Comparison of ENCODE assay signal across 1 cellular context in the genomic region with DNA sequence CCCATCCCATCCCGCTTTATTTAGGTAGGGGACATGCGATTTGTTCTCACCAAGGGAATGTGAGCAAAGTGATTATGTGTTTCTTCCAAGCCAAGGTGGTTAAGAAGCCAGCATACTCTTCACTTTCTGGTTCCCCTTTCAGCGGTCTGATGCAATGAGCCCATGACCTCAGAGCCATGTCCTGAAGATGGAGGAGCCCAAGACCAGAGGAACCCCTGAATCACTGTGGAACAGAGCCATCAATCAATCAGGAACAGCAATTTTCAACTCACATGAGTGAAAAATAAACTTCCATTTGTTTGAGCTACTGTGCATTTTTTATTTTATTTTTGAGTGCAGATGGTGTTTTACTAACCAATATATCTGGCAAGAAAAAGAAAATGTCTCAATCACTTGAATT.
TF ChIP-seq lines count a peak whose summit lies in the region.

No MANE protein-coding gene starts in this region.

TF ChIP-seq in HepG2, 621 proteins besides CTCF, POLR2A, EP300 and RAD21:
- TF ChIP-seq ZNF343 (CRISPR knock-in tag; IDR thresholded peaks at IDR 0.05) (no peak), ZNF597 (CRISPR knock-in tag; IDR thresholded peaks at IDR 0.05) (no peak), ZNF577 (CRISPR knock-in tag; IDR thresholded peaks at IDR 0.05; ENCODE audit: borderline replicate concordance, low read depth) (no peak), RARG (CRISPR knock-in tag; IDR thresholded peaks at IDR 0.05; ENCODE audit: low read depth) (no peak), ZEB1 (IDR thresholded peaks at IDR 0.05; ENCODE audit: insufficient replicate concordance, low read depth) (no peak), YY1 (IDR thresholded peaks at IDR 0.05; ENCODE audit: insufficient read depth, insufficient replicate concordance, low read depth, low read length) (no peak), ZNF567 (CRISPR knock-in tag; IDR thresholded peaks at IDR 0.05; ENCODE audit: borderline replicate concordance) (no peak), ZSCAN25 (CRISPR knock-in tag; IDR thresholded peaks at IDR 0.05) (no peak), NCOR1 (IDR thresholded peaks at IDR 0.05; ENCODE audit: borderline replicate concordance, low read length) (no peak), MAFG (CRISPR knock-in tag; IDR thresholded peaks at IDR 0.05) (no peak), ATF3 (CRISPR knock-in tag; IDR thresholded peaks at IDR 0.05) (no peak), MLXIP (CRISPR knock-in tag; IDR thresholded peaks at IDR 0.05; ENCODE audit: borderline replicate concordance) (no peak), ZNF205 (CRISPR knock-in tag; IDR thresholded peaks at IDR 0.05) (no peak), YEATS4 (CRISPR knock-in tag; IDR thresholded peaks at IDR 0.05; ENCODE audit: borderline replicate concordance) (no peak), ZBTB4 (CRISPR knock-in tag; IDR thresholded peaks at IDR 0.05; ENCODE audit: borderline replicate concordance) (no peak), FUBP1 (CRISPR knock-in tag; IDR thresholded peaks at IDR 0.05; ENCODE audit: borderline replicate concordance) (no peak)
- TF ChIP-seq, protein P1, sequence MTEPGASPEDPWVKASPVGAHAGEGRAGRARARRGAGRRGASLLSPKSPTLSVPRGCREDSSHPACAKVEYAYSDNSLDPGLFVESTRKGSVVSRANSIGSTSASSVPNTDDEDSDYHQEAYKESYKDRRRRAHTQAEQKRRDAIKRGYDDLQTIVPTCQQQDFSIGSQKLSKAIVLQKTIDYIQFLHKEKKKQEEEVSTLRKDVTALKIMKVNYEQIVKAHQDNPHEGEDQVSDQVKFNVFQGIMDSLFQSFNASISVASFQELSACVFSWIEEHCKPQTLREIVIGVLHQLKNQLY (CRISPR knock-in tag; IDR thresholded peaks at IDR 0.05), result no peak
- TF ChIP-seq, protein P2, sequence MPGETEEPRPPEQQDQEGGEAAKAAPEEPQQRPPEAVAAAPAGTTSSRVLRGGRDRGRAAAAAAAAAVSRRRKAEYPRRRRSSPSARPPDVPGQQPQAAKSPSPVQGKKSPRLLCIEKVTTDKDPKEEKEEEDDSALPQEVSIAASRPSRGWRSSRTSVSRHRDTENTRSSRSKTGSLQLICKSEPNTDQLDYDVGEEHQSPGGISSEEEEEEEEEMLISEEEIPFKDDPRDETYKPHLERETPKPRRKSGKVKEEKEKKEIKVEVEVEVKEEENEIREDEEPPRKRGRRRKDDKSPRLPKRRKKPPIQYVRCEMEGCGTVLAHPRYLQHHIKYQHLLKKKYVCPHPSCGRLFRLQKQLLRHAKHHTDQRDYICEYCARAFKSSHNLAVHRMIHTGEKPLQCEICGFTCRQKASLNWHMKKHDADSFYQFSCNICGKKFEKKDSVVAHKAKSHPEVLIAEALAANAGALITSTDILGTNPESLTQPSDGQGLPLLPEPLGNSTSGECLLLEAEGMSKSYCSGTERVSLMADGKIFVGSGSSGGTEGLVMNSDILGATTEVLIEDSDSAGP (CRISPR knock-in tag; IDR thresholded peaks at IDR 0.05; ENCODE audit: borderline replicate concordance), result no peak
